ENCODE assay signal across 22 cellular contexts in the genomic region with DNA sequence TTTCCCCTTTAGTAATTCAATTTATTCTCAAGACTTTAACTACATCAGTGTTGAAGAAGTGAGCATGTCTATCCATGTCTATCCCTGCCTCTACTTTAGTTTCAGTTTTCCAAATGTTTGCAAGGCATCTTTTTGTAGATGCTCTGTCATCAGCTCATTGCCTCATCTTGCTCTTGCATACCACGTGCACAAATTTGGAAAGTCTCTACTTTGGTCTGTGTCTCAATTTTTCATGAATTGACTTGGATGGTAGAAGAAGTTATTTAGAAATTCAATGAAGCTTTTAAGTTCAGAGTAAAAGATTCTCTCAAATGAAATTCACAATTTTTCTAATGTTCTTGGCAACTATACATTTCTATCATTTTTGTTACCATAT. TPM values are rescaled to one million over a fixed set of nuclear protein-coding genes. Genes with fewer than 3 reads are reported as not detected.
"Had no signal": no experiment of that assay in that cellular context is flagged by ENCODE, and none has a peak within 500 bp of the region (broad histone marks: within the 10 kb centered on the region; RNA-seq: fewer than 3 reads in every experiment).

No MANE protein-coding gene starts in this region.

- H3K4me1 ChIP-seq: psoas muscle, right lobe of liver had no signal

- DNase-seq: activated CD4-positive, alpha-beta T cell treated with anti-CD3 and anti-CD28 coated beads, Interleukin-2, amount 10 ng/mL, durations not matched to agents 24 days and 14 days; activated CD4-positive, CD25-positive, alpha-beta regulatory T cell; activated CD8-positive, alpha-beta memory T cell treated with anti-CD3 and anti-CD28 coated beads, Interleukin-2, amount 50 U/mL, for 48 hours; activated CD8-positive, alpha-beta T cell treated with anti-CD3 and anti-CD28 coated beads, Interleukin-2, amount 10 ng/mL, durations not matched to agents 7 days and 5 days; activated gamma-delta T cell treated with Interleukin-2 at 50 U/mL for 16 hours; activated T-cell treated with anti-CD3 and anti-CD28 coated beads, Interleukin-2, amount 50 U/mL, for 72 hours; cerebellar nuclear complex; effector memory CD8-positive, alpha-beta T cell; head of caudate nucleus; midbrain; psoas muscle; right lobe of liver; spleen; stimulated activated naive CD8-positive, alpha-beta T cell treated with anti-CD3 and anti-CD28 coated beads, Interleukin-15, amount 100 ng/mL, for 72 hours; SW 1271; testis; upper lobe of left lung had no signal

- H3K27me3 ChIP-seq: right lobe of liver, spleen, testis, upper lobe of left lung had no signal

- ATAC-seq: activated CD8-positive, alpha-beta T cell treated with anti-CD3 and anti-CD28 coated beads, Interleukin-2, amount 10 ng/mL, durations not matched to agents 7 days and 5 days; activated T-cell treated with anti-CD3 and anti-CD28 coated beads, Interleukin-2, amount 50 U/mL, for 72 hours; effector memory CD8-positive, alpha-beta T cell; psoas muscle; right lobe of liver; stimulated activated naive CD8-positive, alpha-beta T cell treated with anti-CD3 and anti-CD28 coated beads, Interleukin-15, amount 100 ng/mL, for 72 hours had no signal

- H3K27ac ChIP-seq: psoas muscle, right lobe of liver, testis, upper lobe of left lung had no signal

- H3K9me3 ChIP-seq: psoas muscle, right lobe of liver, spleen, testis, upper lobe of left lung had no signal

- H3K9me3 Mint-ChIP-seq: activated CD4-positive, alpha-beta T cell treated with anti-CD3 and anti-CD28 coated beads, Interleukin-2, amount 10 ng/mL, durations not matched to agents 24 days and 14 days; activated T-cell treated with anti-CD3 and anti-CD28 coated beads, Interleukin-2, amount 50 U/mL, for 72 hours; effector memory CD8-positive, alpha-beta T cell; neural crest cell; T-helper 2 cell treated with Interferon-gamma antibody and Interleukin-4, amounts not matched to agents 5 μg/mL and 100 μg/mL, for 36 hours had no signal

- H3K27ac Mint-ChIP-seq: activated CD4-positive, alpha-beta T cell treated with anti-CD3 and anti-CD28 coated beads, Interleukin-2, amount 10 ng/mL, durations not matched to agents 24 days and 14 days; activated CD8-positive, alpha-beta T cell treated with anti-CD3 and anti-CD28 coated beads, Interleukin-2, amount 10 ng/mL, durations not matched to agents 7 days and 5 days; activated naive CD8-positive, alpha-beta T cell; activated T-cell treated with anti-CD3 and anti-CD28 coated beads, Interleukin-2, amount 50 U/mL, for 72 hours; brain; dendritic cell treated with granulocyte-macrophage colony-stimulating factor and Interleukin-4, amounts not matched to agents 40 ng/mL and 50 ng/mL, for 4 days; effector memory CD8-positive, alpha-beta T cell; stimulated activated naive CD8-positive, alpha-beta T cell treated with anti-CD3 and anti-CD28 coated beads, Interleukin-15, amount 100 ng/mL, for 72 hours; T-helper 2 cell treated with Interferon-gamma antibody and Interleukin-4, amounts not matched to agents 5 μg/mL and 100 μg/mL, for 36 hours had no signal

- H3K36me3 Mint-ChIP-seq: activated naive CD8-positive, alpha-beta T cell; brain had no signal

- H3K4me3 Mint-ChIP-seq: activated CD4-positive, alpha-beta T cell treated with anti-CD3 and anti-CD28 coated beads, Interleukin-2, amount 10 ng/mL, durations not matched to agents 24 days and 14 days; activated CD8-positive, alpha-beta T cell treated with anti-CD3 and anti-CD28 coated beads, Interleukin-2, amount 10 ng/mL, durations not matched to agents 7 days and 5 days; activated naive CD8-positive, alpha-beta T cell; activated T-cell treated with anti-CD3 and anti-CD28 coated beads, Interleukin-2, amount 50 U/mL, for 72 hours; brain; dendritic cell treated with granulocyte-macrophage colony-stimulating factor and Interleukin-4, amounts not matched to agents 40 ng/mL and 50 ng/mL, for 4 days; effector memory CD8-positive, alpha-beta T cell; neural crest cell; stimulated activated naive CD8-positive, alpha-beta T cell treated with anti-CD3 and anti-CD28 coated beads, Interleukin-15, amount 100 ng/mL, for 72 hours; T-helper 2 cell treated with Interferon-gamma antibody and Interleukin-4, amounts not matched to agents 5 μg/mL and 100 μg/mL, for 36 hours had no signal

- H3K36me3 ChIP-seq: right lobe of liver, spleen, upper lobe of left lung had no signal

- H3K4me3 ChIP-seq: psoas muscle, right lobe of liver, spleen, testis, upper lobe of left lung had no signal

- H3K27me3 Mint-ChIP-seq: activated naive CD8-positive, alpha-beta T cell; effector memory CD8-positive, alpha-beta T cell had no signal

- H3K4me1 Mint-ChIP-seq: activated CD4-positive, alpha-beta T cell treated with anti-CD3 and anti-CD28 coated beads, Interleukin-2, amount 10 ng/mL, durations not matched to agents 24 days and 14 days; neural crest cell; stimulated activated naive CD8-positive, alpha-beta T cell treated with anti-CD3 and anti-CD28 coated beads, Interleukin-15, amount 100 ng/mL, for 72 hours had no signal

RNA-seq across cellular contexts. Expression of a gene that starts 55.3 kb away (rescaled TPM):
- total RNA-seq: activated CD8-positive, alpha-beta T cell treated with anti-CD3 and anti-CD28 coated beads, Interleukin-2, amount 10 ng/mL, durations not matched to agents 7 days and 5 days had no signal
